In genomic region chr2:60886962-60887361, GRCh38 we compare ENCODE assay signal across 17 cellular contexts. TPM values are rescaled to one million over a fixed set of nuclear protein-coding genes. Genes with fewer than 3 reads are reported as not detected.
DNase-seq lines count a peak whose midpoint lies in the region; ATAC-seq and TF ChIP-seq lines count a peak whose summit lies in the region.
"Had no signal": no experiment of that assay in that cellular context is flagged by ENCODE, and none has a peak within 500 bp of the region (broad histone marks: within the 10 kb centered on the region; RNA-seq: fewer than 3 reads in every experiment).

No MANE protein-coding gene starts in this region.

- no peak for ATAC-seq in activated T-helper 17 cell treated with anti-CD3 and anti-CD28 coated beads, Interleukin-2, amount 50 U/mL, for 72 hours (replicated peaks)
- ATAC-seq in naive B cell (ENCODE audit: low read depth in 2 of 2), result no peak
- no peak for ATAC-seq in HG02884 (IDR thresholded peaks at IDR 0.05; ENCODE audit: unreplicated experiment)

- peak overlapping the region; percentile 65 for H3K4me3 Mint-ChIP-seq in activated T-helper 17 cell treated with anti-CD3 and anti-CD28 coated beads, Interleukin-2, amount 50 U/mL, for 72 hours
- peak overlapping the region; percentile 8 to 76 (median 55) for H3K4me3 Mint-ChIP-seq in naive B cell

- no peaks in the 10 kb centered on the region for H3K27me3 ChIP-seq in ascending aorta
- H3K27me3 ChIP-seq: esophagus muscularis mucosa, suprapubic skin had no signal

- H3K9me3 Mint-ChIP-seq in activated T-helper 17 cell treated with anti-CD3 and anti-CD28 coated beads, Interleukin-2, amount 50 U/mL, for 72 hours, result peaks cover 4% of the 10 kb centered on the region
- H3K9me3 Mint-ChIP-seq in naive B cell, result peaks cover 0 to 2% (median 0%) of the 10 kb centered on the region in 7 donors

- H3K9me3 ChIP-seq in ascending aorta, result no peaks in the 10 kb centered on the region
- H3K9me3 ChIP-seq: Caco-2, esophagus muscularis mucosa, suprapubic skin had no signal

- H3K36me3 Mint-ChIP-seq in activated T-helper 17 cell treated with anti-CD3 and anti-CD28 coated beads, Interleukin-2, amount 50 U/mL, for 72 hours (ENCODE audit: low read depth), result peaks cover 93% of the 10 kb centered on the region
- H3K36me3 Mint-ChIP-seq in naive B cell, result peaks cover 25 to 31% of the 10 kb centered on the region in 2 donors

- no peak overlapping the region for H3K27ac ChIP-seq in ascending aorta
- H3K27ac ChIP-seq: esophagus muscularis mucosa, RWPE1, suprapubic skin had no signal

- DNase-seq in NOMO-1 (lab: John Stamatoyannopoulos, UW; ENCODE audit: unreplicated experiment in 2 of 2), result peak; percentile 27 to 47
- no peak for DNase-seq in NOMO-1 treated with dmso at 0.1 percent for 144 hours (lab: John Stamatoyannopoulos, UW; ENCODE audit: unreplicated experiment)
- no peak for DNase-seq in naive B cell
- no peak for DNase-seq in ascending aorta (ENCODE audit: low spot score in 2 of 2)
- DNase-seq in AG08396 (ENCODE audit: low spot score), result no peak
- DNase-seq: 8988T; activated CD8-positive, alpha-beta memory T cell treated with anti-CD3 and anti-CD28 coated beads for 24 hours; Caco-2; NCI-H1105 treated with DMSO at 0.1 percent for 48 hours; NCI-H446 had no signal

- intact Hi-C loops in ascending aorta (cut with DNase I), result loop anchor here (10.0 kb wide), 2 partner anchors 258 to 588 kb away; partner anchors contain the start of gene USP34

- peak overlapping the region; percentile 51 for H3K27ac Mint-ChIP-seq in activated T-helper 17 cell treated with anti-CD3 and anti-CD28 coated beads, Interleukin-2, amount 50 U/mL, for 72 hours
- H3K27ac Mint-ChIP-seq in naive B cell, result peak overlapping the region in 4 of 6 donors; percentile 4 to 76 (median 42)

- H3K4me3 ChIP-seq in GM12875 (ENCODE audit: low read depth, low read length) (peak overlapping the region; percentile 30), ascending aorta (no peak overlapping the region)
- H3K4me3 ChIP-seq: esophagus muscularis mucosa, skin epidermis, suprapubic skin had no signal

- peaks cover 0 to 6% of the 10 kb centered on the region in 2 donors for H3K4me1 ChIP-seq in ascending aorta

- no peaks in the 10 kb centered on the region for H3K27me3 Mint-ChIP-seq in activated T-helper 17 cell treated with anti-CD3 and anti-CD28 coated beads, Interleukin-2, amount 50 U/mL, for 72 hours
- no peaks in the 10 kb centered on the region for H3K27me3 Mint-ChIP-seq in naive B cell

- TF ChIP-seq CTCF in GM12875 (IDR thresholded peaks at IDR 0.05; ENCODE audit: borderline replicate concordance, insufficient read depth, low read depth, low read length), result no peak
- TF ChIP-seq CTCF in ascending aorta (IDR thresholded peaks at IDR 0.05), result no peak

- peaks cover 47% of the 10 kb centered on the region for H3K4me1 Mint-ChIP-seq in activated T-helper 17 cell treated with anti-CD3 and anti-CD28 coated beads, Interleukin-2, amount 50 U/mL, for 72 hours
- peaks cover 60 to 73% (median 68%) of the 10 kb centered on the region in 3 donors for H3K4me1 Mint-ChIP-seq in naive B cell

- H3K36me3 ChIP-seq in ascending aorta, result no peaks in the 10 kb centered on the region
- H3K36me3 ChIP-seq: suprapubic skin had no signal

RNA-seq across cellular contexts. Expression of gene REL, which starts 5.6 kb away (rescaled TPM):
- total RNA-seq in activated T-helper 17 cell treated with anti-CD3 and anti-CD28 coated beads, Interleukin-2, amount 50 U/mL, for 72 hours, result 10 to 100 TPM; 13.9 to 60.1 TPM
- 100 to 1,000 TPM in 3 of 6 donors, 10 to 100 TPM in 3; 30.1 to 125 (median 106) TPM for polyA plus RNA-seq in naive B cell (ENCODE audit: low read depth in 6 of 6)
- 5.3 TPM for total RNA-seq in ascending aorta

Comparison
In these comparisons a context has a peak if more than half of its experiments do, and no peak if none do; other contexts are left out.
1. DNase-seq: peak in NOMO-1 (2 of 2); none in NOMO-1 treated with dmso at 0.1 percent for 144 hours (single experiment), naive B cell (single experiment), ascending aorta (0 of 2) and AG08396 (single experiment).